Comparison of ENCODE assay signal across 8 cellular contexts in genomic region chr2:176085861-176086771, GRCh38. TPM values are rescaled to one million over a fixed set of nuclear protein-coding genes. Genes with fewer than 3 reads are reported as not detected.
DNase-seq lines count a peak whose midpoint lies in the region; ATAC-seq, FAIRE-seq and TF ChIP-seq lines count a peak whose summit lies in the region.

No MANE protein-coding gene starts in this region.

- TF ChIP-seq POLR2A in H54 (IDR thresholded peaks at IDR 0.05; ENCODE audit: low read depth, low read length) (no peak), gastroesophageal sphincter (IDR thresholded peaks at IDR 0.05) (no peak)

- peaks cover 100% of the 10 kb centered on the region for H3K27me3 Mint-ChIP-seq in WTC11 (ENCODE audit: low read depth)

- peaks cover 0 to 9% (median 0%) of the 10 kb centered on the region in 3 donors for H3K9me3 ChIP-seq in gastroesophageal sphincter

- H3K4me3 ChIP-seq in gastroesophageal sphincter, result no peak overlapping the region

- H3K4me3 Mint-ChIP-seq in WTC11, result peak overlapping the region; percentile 30

- H3K27ac ChIP-seq in gastroesophageal sphincter, result no peak overlapping the region

- H3K9me3 Mint-ChIP-seq in WTC11, result no peaks in the 10 kb centered on the region

- WGBS in gastroesophageal sphincter (ENCODE audit: low coverage in 1 of 2), 2 donors, result 6 to 8% methylated on average over 10 to 11 of the region's 46 CpGs

- H3K27ac Mint-ChIP-seq in WTC11, result no peak overlapping the region

- ATAC-seq in WTC11 (peak; percentile 6), gastroesophageal sphincter (no peak), HG03460 (IDR thresholded peaks at IDR 0.05; ENCODE audit: unreplicated experiment) (no peak)

- H3K36me3 ChIP-seq in gastroesophageal sphincter, result no peaks in the 10 kb centered on the region

- TF ChIP-seq CTCF in WTC11 (IDR thresholded peaks at IDR 0.05), result no peak
- TF ChIP-seq CTCF in gastroesophageal sphincter (IDR thresholded peaks at IDR 0.05), result peak in 2 of 4 experiments; percentile 22 to 46

- CTCF ChIA-PET in WTC11 (lab: Charles Lee), result interaction anchor here (0.8 to 1.6 kb wide), 11 partner anchors 8 to 835 kb away, joined by 3 to 27 read pairs (median 3); no protein-coding TSS in a partner anchor

- H3K27me3 ChIP-seq in gastroesophageal sphincter, result peaks cover 100% of the 10 kb centered on the region

- DNase-seq in Daoy (ENCODE audit: low read depth) (peak; percentile 63), KBM-7 (peak; percentile 50), WTC11 (ENCODE audit: low spot score) (peak; percentile 69), hypothalamus (lab: John Stamatoyannopoulos, UW) (peak in 30 of 51 donors; percentile 2 to 67 (median 19)), NCI-H187 (lab: John Stamatoyannopoulos, UW) (no peak), H54 (ENCODE audit: insufficient read length, low spot score) (no peak)

- FAIRE-seq in H54 (lab: Jason Lieb, UNC), result no peak

- in situ Hi-C loops in KBM-7 (cut with MboI; ENCODE audit: low pct_unique_long_range_greater_than_20kb, low sequenced_read_pairs), result loop anchor here (25.0 kb wide), 2 partner anchors 399 to 724 kb away; no protein-coding TSS in a partner anchor

- H3K4me1 Mint-ChIP-seq in WTC11, result peaks cover 46% of the 10 kb centered on the region

- H3K36me3 Mint-ChIP-seq in WTC11, result peaks cover 8% of the 10 kb centered on the region

- TF ChIP-seq EP300 in gastroesophageal sphincter (IDR thresholded peaks at IDR 0.05), result no peak

- POLR2A ChIA-PET in WTC11 (lab: Charles Lee), result no interaction called here

- H3K4me1 ChIP-seq in gastroesophageal sphincter, result peaks cover 0 to 50% (median 29%) of the 10 kb centered on the region in 3 donors

TF ChIP-seq in WTC11, 78 proteins besides CTCF, POLR2A, EP300 and RAD21:
- peak; percentile 67 for TF ChIP-seq PRDM15 (CRISPR knock-in tag; IDR thresholded peaks at IDR 0.05)
- TF ChIP-seq FOXJ3 (CRISPR knock-in tag; IDR thresholded peaks at IDR 0.05; ENCODE audit: borderline replicate concordance), result no peak

RNA-seq across cellular contexts. Expression of gene EVX2, which starts 2.4 kb away (rescaled TPM):
- not detected in 2 replicates for total RNA-seq in Daoy (2014; rRNA removed; shearing (Covaris generic))
- total RNA-seq in WTC11 (2021), result 0.05 TPM in 1 of 3 replicates, not detected in the others
- under 1 TPM in 1 of 4 donors, not detected in 3; 0.08 TPM for total RNA-seq in gastroesophageal sphincter

RNA-seq across cellular contexts. Expression of gene HOXD13, which starts 6.4 kb away (rescaled TPM):
- total RNA-seq in Daoy (2014; rRNA removed; shearing (Covaris generic)), result 20.7 and 21.5 TPM in 2 replicates
- total RNA-seq in WTC11 (2021) (not detected in 3 replicates), gastroesophageal sphincter (not detected)

RNA-seq across cellular contexts. Expression of gene HOXD12, which starts 13.5 kb away (rescaled TPM):
- total RNA-seq in Daoy (2014; rRNA removed; shearing (Covaris generic)), result 0.46 TPM in 1 of 2 replicates, not detected in the other
- total RNA-seq in WTC11 (2021) (0.17 TPM in 1 of 3 replicates, not detected in the others), gastroesophageal sphincter (not detected)

RNA-seq across cellular contexts. Expression of gene HOXD11, which starts 21.0 kb away (rescaled TPM):
- total RNA-seq in Daoy (2014; rRNA removed; shearing (Covaris generic)), result 13.4 and 14.0 TPM in 2 replicates
- total RNA-seq in WTC11 (2021) (not detected in 3 replicates), gastroesophageal sphincter (not detected)

RNA-seq across cellular contexts. Expression of gene HOXD10, which starts 30.5 kb away (rescaled TPM):
- 14.8 and 18.6 TPM in 2 replicates for total RNA-seq in Daoy (2014; rRNA removed; shearing (Covaris generic))
- total RNA-seq in WTC11 (2021), result not detected in 3 replicates
- under 1 TPM in 3 of 4 donors, not detected in 1; 0.31 to 0.67 (median 0.52) TPM for total RNA-seq in gastroesophageal sphincter

Comparison
In these comparisons a context has a peak if more than half of its experiments do, and no peak if none do; other contexts are left out.
1. DNase-seq: peak in Daoy (single experiment), KBM-7 (single experiment), WTC11 (single experiment) and hypothalamus (30 of 51); none in NCI-H187 (0 of 2) and H54 (single experiment).
2. RNA of gene HOXD13, which starts 6.4 kb away (total RNA-seq): 20.7 to 21.5 TPM in Daoy; not detected in WTC11 and not detected in gastroesophageal sphincter; every median in the first group is over 10 times any median in the second.